In genomic region chr1:148355976-148356375, GRCh38 we compare ENCODE assay signal across 25 cellular contexts.
"Had no signal": no experiment of that assay in that cellular context is flagged by ENCODE, and none has a peak within 500 bp of the region (broad histone marks: within the 10 kb centered on the region; RNA-seq: fewer than 3 reads in every experiment).

No MANE protein-coding gene starts in this region.

- H3K4me2 ChIP-seq: smooth muscle cell had no signal

- H3K36me3 ChIP-seq: cardiac muscle cell, left ventricle myocardium inferior, sigmoid colon, transverse colon, vagina had no signal

- H3K27ac ChIP-seq: body of pancreas, cardiac muscle cell, left ventricle myocardium inferior, sigmoid colon, transverse colon, vagina had no signal

- H3K4me3 Mint-ChIP-seq: activated naive CD4-positive, alpha-beta T cell treated with anti-CD3 and anti-CD28 coated beads for 36 hours; activated T-cell treated with anti-CD3 and anti-CD28 coated beads, Interleukin-2, amount 50 U/mL, for 72 hours; mesothelial cell of epicardium; natural killer cell; stimulated activated naive B cell treated with anti-CD40 and anti-IgM and Interleukin-4, amounts not matched to agents 10 μg/mL and 1 μg/mL and 100 μg/mL, for 72 hours; WTC11 had no signal

- H3K27me3 ChIP-seq: vagina had no signal

- H3K36me3 Mint-ChIP-seq: mesothelial cell of epicardium; natural killer cell; stimulated activated naive B cell treated with anti-CD40 and anti-IgM and Interleukin-4, amounts not matched to agents 10 μg/mL and 1 μg/mL and 100 μg/mL, for 72 hours; WTC11 had no signal

- H3K9me3 ChIP-seq: body of pancreas, left ventricle myocardium inferior, sigmoid colon, transverse colon, vagina had no signal

- DNase-seq: activated CD4-positive, alpha-beta T cell treated with anti-CD3 and anti-CD28 coated beads for 4 hours; activated CD4-positive, alpha-beta T cell treated with anti-CD3 and anti-CD28 coated beads, Interleukin-2, amount 50 U/mL, for 48 hours; activated effector memory CD4-positive, alpha-beta T cell treated with Interleukin-2 at 50 U/mL for 16 hours; activated naive CD4-positive, alpha-beta T cell treated with anti-CD3 and anti-CD28 coated beads for 36 hours; activated T-cell treated with anti-CD3 and anti-CD28 coated beads, Interleukin-2, amount 50 U/mL, for 72 hours; anterior cingulate cortex; body of pancreas; cortex of kidney; erythroblast; foreskin melanocyte; left ventricle myocardium inferior; mammary epithelial cell; natural killer cell; retina; sigmoid colon; stimulated activated CD4-positive, alpha-beta T cell treated with anti-CD3 and anti-CD28 coated beads, Interleukin-15, amount 100 ng/mL, for 24 hours; stimulated activated CD8-positive, alpha-beta memory T cell treated with anti-CD3 and anti-CD28 coated beads, Interleukin-4, amount 100 ng/mL, for 48 hours; stimulated activated naive B cell treated with anti-CD40 and anti-IgM and Interleukin-4, amounts not matched to agents 10 μg/mL and 1 μg/mL and 100 μg/mL, for 72 hours; transverse colon had no signal

- H3K27ac Mint-ChIP-seq: activated naive CD4-positive, alpha-beta T cell treated with anti-CD3 and anti-CD28 coated beads for 36 hours; activated T-cell treated with anti-CD3 and anti-CD28 coated beads, Interleukin-2, amount 50 U/mL, for 72 hours; mesothelial cell of epicardium; natural killer cell; progenitor cell of endocrine pancreas; stimulated activated naive B cell treated with anti-CD40 and anti-IgM and Interleukin-4, amounts not matched to agents 10 μg/mL and 1 μg/mL and 100 μg/mL, for 72 hours; WTC11 had no signal

- H3K9me3 Mint-ChIP-seq: activated naive CD4-positive, alpha-beta T cell treated with anti-CD3 and anti-CD28 coated beads for 36 hours; activated T-cell treated with anti-CD3 and anti-CD28 coated beads, Interleukin-2, amount 50 U/mL, for 72 hours; mesothelial cell of epicardium; natural killer cell; stimulated activated naive B cell treated with anti-CD40 and anti-IgM and Interleukin-4, amounts not matched to agents 10 μg/mL and 1 μg/mL and 100 μg/mL, for 72 hours; WTC11 had no signal

- ATAC-seq: body of pancreas; natural killer cell; stimulated activated naive B cell treated with anti-CD40 and anti-IgM and Interleukin-4, amounts not matched to agents 10 μg/mL and 1 μg/mL and 100 μg/mL, for 72 hours; WTC11 had no signal

- H3K4me1 ChIP-seq: body of pancreas, left ventricle myocardium inferior, sigmoid colon had no signal

- H3K4me3 ChIP-seq: body of pancreas, cardiac muscle cell, left ventricle myocardium inferior, sigmoid colon, smooth muscle cell, transverse colon, vagina had no signal
